In the genomic region with DNA sequence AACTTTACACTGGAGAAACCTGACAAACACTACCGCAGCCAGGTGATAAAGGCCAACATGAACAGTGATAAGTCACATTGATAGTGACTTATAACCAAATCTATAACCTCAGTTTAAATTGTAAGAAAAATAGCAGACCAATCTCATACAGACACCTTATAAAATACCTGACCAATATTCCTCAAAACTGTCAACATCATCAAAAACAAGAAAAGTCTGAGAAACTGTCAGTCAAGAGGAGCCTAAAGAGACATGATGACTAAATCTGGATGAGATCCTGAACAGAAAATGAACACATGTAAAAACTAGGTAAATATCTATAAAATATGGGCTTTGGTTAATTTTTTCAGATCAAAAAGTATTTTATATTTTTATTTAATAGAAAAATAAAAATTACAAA, we compare ENCODE assay signal across 4 cellular contexts.
TF ChIP-seq lines count a peak whose summit lies in the region.

No MANE protein-coding gene starts in this region.

TF ChIP-seq in HepG2, 621 proteins besides CTCF, POLR2A, EP300 and RAD21 (continues in another document):
- TF ChIP-seq MAFK (conservative IDR thresholded peaks at IDR 0.05 in 1 of 2, IDR thresholded peaks at IDR 0.05 in 1 of 2; ENCODE audit: low read length in 2 of 2) = peak; percentile 61 to 74
- no peak for TF ChIP-seq ATF7 (IDR thresholded peaks at IDR 0.05)
- TF ChIP-seq ATF7 (CRISPR knock-in tag; IDR thresholded peaks at IDR 0.05) = no peak

TF ChIP-seq in A549, 52 proteins besides CTCF, POLR2A, EP300 and RAD21:
- peak; percentile 52 for TF ChIP-seq MAFK (IDR thresholded peaks at IDR 0.05; ENCODE audit: partially characterized antibody)
- TF ChIP-seq EHMT2 (IDR thresholded peaks at IDR 0.05; ENCODE audit: low read depth) = no peak
- no peak for TF ChIP-seq RARB (CRISPR knock-in tag; IDR thresholded peaks at IDR 0.05)

TF ChIP-seq in IMR-90, 13 proteins besides CTCF, POLR2A, EP300 and RAD21:
- peak; percentile 40; the same call in 1 of the 2 replicates for TF ChIP-seq MAFK (IDR thresholded peaks at IDR 0.05; ENCODE audit: low read depth, low read length)
- no peak for TF ChIP-seq CEBPB (IDR thresholded peaks at IDR 0.05; ENCODE audit: low read depth, low read length)
- no peak for TF ChIP-seq FOS (IDR thresholded peaks at IDR 0.05; ENCODE audit: low read depth, low read length)
- TF ChIP-seq SMC3 (IDR thresholded peaks at IDR 0.05; ENCODE audit: low read depth, low read length) = no peak
- no peak for TF ChIP-seq NFE2L2 (IDR thresholded peaks at IDR 0.05; ENCODE audit: low read depth, low read length)
- TF ChIP-seq MXI1 (IDR thresholded peaks at IDR 0.05; ENCODE audit: borderline replicate concordance, low read depth, low read length) = no peak

TF ChIP-seq in K562, 482 proteins besides CTCF, POLR2A, EP300 and RAD21:
- no peak for TF ChIP-seq ZSCAN29 (IDR thresholded peaks at IDR 0.05)
- TF ChIP-seq ZNF316 (IDR thresholded peaks at IDR 0.05) = 0 out of 2 replicates have a peak, but pooled peaks have one; percentile 11
